ENCODE assay signal across 20 cellular contexts in the genomic region with DNA sequence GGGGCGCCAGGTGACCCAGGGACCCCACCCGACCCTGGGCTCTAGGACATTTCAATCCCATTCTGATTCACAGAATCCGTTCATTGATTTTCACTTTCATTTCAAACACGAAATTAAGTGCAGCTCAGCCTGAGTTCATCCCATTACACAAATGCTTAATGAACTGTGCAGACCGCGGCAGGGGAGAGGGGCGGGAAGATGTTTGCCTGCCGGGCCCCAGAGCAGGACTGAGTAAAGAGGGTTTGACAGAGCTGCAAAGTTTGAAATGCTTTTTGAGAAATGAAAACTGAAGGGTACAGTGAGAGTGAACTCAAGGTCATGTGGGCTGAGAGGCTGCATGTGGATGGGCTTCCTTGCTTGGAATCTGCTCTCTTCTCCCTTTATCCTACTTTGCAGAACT.
A peak's percentile ranks its signal among the peaks of the same experiment; 100 is the strongest.
DNase-seq lines count a peak whose midpoint lies in the region; ATAC-seq and TF ChIP-seq lines count a peak whose summit lies in the region.
"Had no signal": no experiment of that assay in that cellular context is flagged by ENCODE, and none has a peak within 500 bp of the region (broad histone marks: within the 10 kb centered on the region; RNA-seq: fewer than 3 reads in every experiment).

No MANE protein-coding gene starts in this region.

- no peak overlapping the region for H3K4me3 Mint-ChIP-seq in CD4-positive, alpha-beta T cell
- H3K4me3 Mint-ChIP-seq: activated CD4-positive, alpha-beta memory T cell treated with anti-CD3 and anti-CD28 coated beads for 36 hours; activated naive CD8-positive, alpha-beta T cell treated with anti-CD3 and anti-CD28 coated beads, Interleukin-2, amount 50 U/mL, for 24 hours; CD14-positive monocyte; dendritic cell treated with granulocyte-macrophage colony-stimulating factor and Interleukin-4, amounts not matched to agents 40 ng/mL and 50 ng/mL, for 4 days; nephron progenitor cell; stimulated activated memory B cell treated with anti-CD40 and anti-IgM and Interleukin-4, amounts not matched to agents 10 μg/mL and 1 μg/mL and 100 μg/mL, for 72 hours; T-helper 2 cell treated with Interferon-gamma antibody and Interleukin-4, amounts not matched to agents 5 μg/mL and 100 μg/mL, for 36 hours had no signal

- intact Hi-C loops in CD4-positive, alpha-beta T cell (cut with DNase I, micrococcal nuclease), result no loop called here

- 0 out of 2 replicates have a peak overlapping the region, but pooled peaks have one; percentile 17 for H3K9ac ChIP-seq in BLaER1

- TF ChIP-seq CTCF in CD4-positive, alpha-beta T cell (IDR thresholded peaks at IDR 0.05), result no peak

- H3K4me3 ChIP-seq in BLaER1, result no peak overlapping the region

- no peak overlapping the region for H3K4me2 ChIP-seq in BLaER1

- POLR2A ChIA-PET in CD4-positive, alpha-beta T cell (lab: Charles Lee), result no interaction called here

- no peaks in the 10 kb centered on the region for H3K27me3 ChIP-seq in BLaER1
- peaks cover 4% of the 10 kb centered on the region for H3K27me3 ChIP-seq in CD4-positive, alpha-beta T cell (ENCODE audit: control insufficient read depth, insufficient read depth, low read length)

- DNase-seq in NCI-H1694 treated with DMSO at 0.1 percent for 48 hours (lab: John Stamatoyannopoulos, UW) (peak; percentile 70), astrocyte of the hippocampus (ENCODE audit: low read depth, low spot score) (peak; percentile 59), left kidney (ENCODE audit: low read depth, low spot score) (peak; percentile 74), NK-92 (lab: John Stamatoyannopoulos, UW; ENCODE audit: unreplicated experiment) (no peak)
- no peak for DNase-seq in CD4-positive, alpha-beta T cell
- DNase-seq: activated CD4-positive, alpha-beta memory T cell treated with anti-CD3 and anti-CD28 coated beads for 36 hours; activated gamma-delta T cell; activated naive CD8-positive, alpha-beta T cell treated with anti-CD3 and anti-CD28 coated beads, Interleukin-2, amount 50 U/mL, for 24 hours; NCI-H1105; NCI-H524 treated with DMSO at 0.1 percent for 48 hours; nephron progenitor cell; stimulated activated CD4-positive, alpha-beta T cell treated with anti-CD3 and anti-CD28 coated beads, Interleukin-1b, Interleukin-23, amount 100 ng/mL, for 48 hours had no signal

- no peak overlapping the region for H3K27ac Mint-ChIP-seq in CD4-positive, alpha-beta T cell
- H3K27ac Mint-ChIP-seq: activated CD4-positive, alpha-beta memory T cell treated with anti-CD3 and anti-CD28 coated beads for 36 hours; activated naive CD8-positive, alpha-beta T cell treated with anti-CD3 and anti-CD28 coated beads, Interleukin-2, amount 50 U/mL, for 24 hours; CD14-positive monocyte; dendritic cell treated with granulocyte-macrophage colony-stimulating factor and Interleukin-4, amounts not matched to agents 40 ng/mL and 50 ng/mL, for 4 days; nephron progenitor cell; stimulated activated memory B cell treated with anti-CD40 and anti-IgM and Interleukin-4, amounts not matched to agents 10 μg/mL and 1 μg/mL and 100 μg/mL, for 72 hours; T-helper 2 cell treated with Interferon-gamma antibody and Interleukin-4, amounts not matched to agents 5 μg/mL and 100 μg/mL, for 36 hours had no signal

- H3K36me3 Mint-ChIP-seq in CD4-positive, alpha-beta T cell (ENCODE audit: low read depth), result no peaks in the 10 kb centered on the region
- H3K36me3 Mint-ChIP-seq: activated CD4-positive, alpha-beta memory T cell treated with anti-CD3 and anti-CD28 coated beads for 36 hours; stimulated activated memory B cell treated with anti-CD40 and anti-IgM and Interleukin-4, amounts not matched to agents 10 μg/mL and 1 μg/mL and 100 μg/mL, for 72 hours had no signal

- peaks cover 8% of the 10 kb centered on the region for H3K4me1 ChIP-seq in BLaER1

- no peak overlapping the region; the same call in 1 of the 2 replicates for H3K27ac ChIP-seq in BLaER1
- no peak overlapping the region for H3K27ac ChIP-seq in CD4-positive, alpha-beta T cell (ENCODE audit: low read depth, low read length)

- no peaks in the 10 kb centered on the region for H4K20me1 ChIP-seq in BLaER1

- no peaks in the 10 kb centered on the region for H3K4me1 Mint-ChIP-seq in CD4-positive, alpha-beta T cell (ENCODE audit: low read depth)
- H3K4me1 Mint-ChIP-seq: activated naive CD8-positive, alpha-beta T cell treated with anti-CD3 and anti-CD28 coated beads, Interleukin-2, amount 50 U/mL, for 24 hours; CD14-positive monocyte had no signal

- ATAC-seq in CD4-positive, alpha-beta T cell (ENCODE audit: poor library complexity), result no peak
- no peak for ATAC-seq in GM19452 (IDR thresholded peaks at IDR 0.05; ENCODE audit: unreplicated experiment)
- no peak for ATAC-seq in HG03571 (IDR thresholded peaks at IDR 0.05; ENCODE audit: unreplicated experiment)
- ATAC-seq: activated naive CD8-positive, alpha-beta T cell treated with anti-CD3 and anti-CD28 coated beads, Interleukin-2, amount 50 U/mL, for 24 hours; SK-N-SH treated with all-trans-retinoic acid at 6 μM for 48 hours; stimulated activated memory B cell treated with anti-CD40 and anti-IgM and Interleukin-4, amounts not matched to agents 10 μg/mL and 1 μg/mL and 100 μg/mL, for 72 hours had no signal

- peaks cover 99% of the 10 kb centered on the region for H3K36me3 ChIP-seq in BLaER1

- peaks cover 41% of the 10 kb centered on the region for H3K27me3 Mint-ChIP-seq in CD4-positive, alpha-beta T cell
- H3K27me3 Mint-ChIP-seq: dendritic cell treated with granulocyte-macrophage colony-stimulating factor and Interleukin-4, amounts not matched to agents 40 ng/mL and 50 ng/mL, for 4 days had no signal

- CTCF ChIA-PET in CD4-positive, alpha-beta T cell (lab: Charles Lee), result no interaction called here

- no peaks in the 10 kb centered on the region for H3K9me3 Mint-ChIP-seq in CD4-positive, alpha-beta T cell
- H3K9me3 Mint-ChIP-seq: activated CD4-positive, alpha-beta memory T cell treated with anti-CD3 and anti-CD28 coated beads for 36 hours; activated naive CD8-positive, alpha-beta T cell treated with anti-CD3 and anti-CD28 coated beads, Interleukin-2, amount 50 U/mL, for 24 hours; CD14-positive monocyte; dendritic cell treated with granulocyte-macrophage colony-stimulating factor and Interleukin-4, amounts not matched to agents 40 ng/mL and 50 ng/mL, for 4 days; nephron progenitor cell; stimulated activated memory B cell treated with anti-CD40 and anti-IgM and Interleukin-4, amounts not matched to agents 10 μg/mL and 1 μg/mL and 100 μg/mL, for 72 hours; T-helper 2 cell treated with Interferon-gamma antibody and Interleukin-4, amounts not matched to agents 5 μg/mL and 100 μg/mL, for 36 hours had no signal

- no peaks in the 10 kb centered on the region for H3K9me3 ChIP-seq in BLaER1
- H3K9me3 ChIP-seq in CD4-positive, alpha-beta T cell (ENCODE audit: control insufficient read depth, low read length), result no peaks in the 10 kb centered on the region

Comparison
In these comparisons a context has a peak if more than half of its experiments do, and no peak if none do; other contexts are left out.
1. DNase-seq: peak in NCI-H1694 treated with DMSO at 0.1 percent for 48 hours (single experiment), astrocyte of the hippocampus (single experiment) and left kidney (single experiment); none in CD4-positive, alpha-beta T cell (0 of 10) and NK-92 (single experiment).